8 cellular contexts compared by ENCODE assay signal in the genomic region with DNA sequence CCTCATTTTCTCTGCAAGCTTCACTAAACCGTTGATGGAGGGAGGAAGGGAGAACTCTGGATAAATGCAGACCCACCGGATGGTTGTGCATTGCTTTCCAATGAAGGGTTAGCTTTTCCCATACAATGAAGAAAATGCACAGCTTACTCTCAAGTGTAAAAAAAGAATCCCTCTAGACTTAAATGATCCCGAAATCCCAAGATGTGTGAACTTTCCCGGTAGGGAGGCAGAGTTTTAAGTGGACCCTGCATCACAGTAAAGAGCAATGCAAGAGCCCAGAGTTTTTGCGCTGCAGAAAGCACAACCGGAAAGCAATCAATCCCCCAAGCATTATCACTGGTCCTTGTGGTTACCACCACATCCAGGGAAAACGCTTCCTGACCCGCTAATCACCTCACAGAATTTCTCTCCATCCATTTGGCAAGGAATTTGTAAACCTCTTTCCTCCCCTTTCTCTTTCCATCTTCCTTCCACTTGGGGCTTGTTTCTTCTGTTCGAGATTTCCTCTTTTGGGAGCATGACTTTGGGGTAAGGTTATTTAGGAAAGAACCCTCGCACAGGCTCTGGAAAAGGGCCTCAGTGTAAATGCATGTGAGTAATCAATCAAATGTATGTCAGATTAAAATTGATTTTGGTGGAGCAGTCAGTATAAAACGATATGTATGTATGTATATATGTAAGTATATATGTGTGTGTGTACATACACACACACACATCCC. TPM values are rescaled to one million over a fixed set of nuclear protein-coding genes. Genes with fewer than 3 reads are reported as not detected.
DNase-seq lines count a peak whose midpoint lies in the region; ATAC-seq and TF ChIP-seq lines count a peak whose summit lies in the region.
"Had no signal": no experiment of that assay in that cellular context is flagged by ENCODE, and none has a peak within 500 bp of the region (broad histone marks: within the 10 kb centered on the region; RNA-seq: fewer than 3 reads in every experiment).

No MANE protein-coding gene starts in this region.

- no peak overlapping the region for H3K27ac ChIP-seq in iPS-20b (ENCODE audit: low read length)
- H3K27ac ChIP-seq: VCaP had no signal

- H3K27ac Mint-ChIP-seq in HFFc6, result no peak overlapping the region
- H3K27ac Mint-ChIP-seq in activated naive CD8-positive, alpha-beta T cell, result peak overlapping the region; percentile 43
- H3K27ac Mint-ChIP-seq in stimulated activated effector memory CD8-positive, alpha-beta T cell treated with anti-CD3 and anti-CD28 coated beads, Interleukin-12 subunit alpha, Interleukin-12 subunit beta, amount 100 ng/mL, for 72 hours, result no peak overlapping the region

- H3K4me1 ChIP-seq in iPS-20b (ENCODE audit: insufficient read depth, low read length), result no peaks in the 10 kb centered on the region

- peak overlapping the region; percentile 62 for H3K4me3 ChIP-seq in iPS-20b (ENCODE audit: low read length)

- no peaks in the 10 kb centered on the region for H3K36me3 Mint-ChIP-seq in HFFc6 (ENCODE audit: low read depth)
- H3K36me3 Mint-ChIP-seq in activated naive CD8-positive, alpha-beta T cell, result no peaks in the 10 kb centered on the region
- H3K36me3 Mint-ChIP-seq in stimulated activated effector memory CD8-positive, alpha-beta T cell treated with anti-CD3 and anti-CD28 coated beads, Interleukin-12 subunit alpha, Interleukin-12 subunit beta, amount 100 ng/mL, for 72 hours, result peaks cover 5% of the 10 kb centered on the region

- peaks cover 8% of the 10 kb centered on the region for H3K4me1 Mint-ChIP-seq in HFFc6 (ENCODE audit: low read depth)
- peaks cover 56% of the 10 kb centered on the region for H3K4me1 Mint-ChIP-seq in activated naive CD8-positive, alpha-beta T cell (ENCODE audit: low read depth)
- H3K4me1 Mint-ChIP-seq in stimulated activated effector memory CD8-positive, alpha-beta T cell treated with anti-CD3 and anti-CD28 coated beads, Interleukin-12 subunit alpha, Interleukin-12 subunit beta, amount 100 ng/mL, for 72 hours, result peaks cover 28% of the 10 kb centered on the region

- peaks cover 19% of the 10 kb centered on the region for H3K27me3 Mint-ChIP-seq in HFFc6 (ENCODE audit: insufficient read depth)
- peaks cover 3% of the 10 kb centered on the region for H3K27me3 Mint-ChIP-seq in activated naive CD8-positive, alpha-beta T cell

- peaks cover 50% of the 10 kb centered on the region for H3K27me3 ChIP-seq in iPS-20b (ENCODE audit: insufficient read depth, low read length)

- no peaks in the 10 kb centered on the region for H3K36me3 ChIP-seq in iPS-20b (ENCODE audit: insufficient read depth, low read depth, low read length)

- ATAC-seq in stimulated activated effector memory CD8-positive, alpha-beta T cell treated with anti-CD3 and anti-CD28 coated beads, Interleukin-12 subunit alpha, Interleukin-12 subunit beta, amount 100 ng/mL, for 72 hours, result no peak
- no peak for ATAC-seq in GM19397 (IDR thresholded peaks at IDR 0.05; ENCODE audit: unreplicated experiment)

- no peak overlapping the region for H3K9ac ChIP-seq in iPS-20b (ENCODE audit: low read depth, low read length)

- no peak for TF ChIP-seq CTCF in HFFc6 (IDR thresholded peaks at IDR 0.05)

- H3K4me3 Mint-ChIP-seq in HFFc6, result peak overlapping the region; percentile 77
- H3K4me3 Mint-ChIP-seq in activated naive CD8-positive, alpha-beta T cell, result peak overlapping the region; percentile 87
- peak overlapping the region; percentile 88 for H3K4me3 Mint-ChIP-seq in stimulated activated effector memory CD8-positive, alpha-beta T cell treated with anti-CD3 and anti-CD28 coated beads, Interleukin-12 subunit alpha, Interleukin-12 subunit beta, amount 100 ng/mL, for 72 hours

- no peaks in the 10 kb centered on the region for H3K9me3 ChIP-seq in iPS-20b (ENCODE audit: insufficient read depth, low read depth, low read length)

- DNase-seq in HFFc6 (no peak), midbrain (lab: John Stamatoyannopoulos, UW) (no peak), OCI-M1 (lab: John Stamatoyannopoulos, UW) (no peak)
- no peak for DNase-seq in stimulated activated effector memory CD8-positive, alpha-beta T cell treated with anti-CD3 and anti-CD28 coated beads, Interleukin-12 subunit alpha, Interleukin-12 subunit beta, amount 100 ng/mL, for 72 hours (ENCODE audit: low spot score in 2 of 2)

- no peaks in the 10 kb centered on the region for H3K9me3 Mint-ChIP-seq in HFFc6
- no peaks in the 10 kb centered on the region for H3K9me3 Mint-ChIP-seq in activated naive CD8-positive, alpha-beta T cell (ENCODE audit: low read depth)
- no peaks in the 10 kb centered on the region for H3K9me3 Mint-ChIP-seq in stimulated activated effector memory CD8-positive, alpha-beta T cell treated with anti-CD3 and anti-CD28 coated beads, Interleukin-12 subunit alpha, Interleukin-12 subunit beta, amount 100 ng/mL, for 72 hours

RNA-seq across cellular contexts. Expression of a gene that starts 1.4 kb away (rescaled TPM):
- total RNA-seq in HFFc6 (2021; fragmentation: NEBNext Ultra II Directional; extraction: Animal tissue kit (Norgen Biotek cat#: 25700)), result under 1 TPM in 4 of 6 experiments, not detected in 2; 0.03 to 0.14 (median 0.12) TPM

RNA-seq across cellular contexts. Expression of a gene that starts 20.6 kb away (rescaled TPM):
- not detected for total RNA-seq in HFFc6 (2021; fragmentation: NEBNext Ultra II Directional; extraction: Animal tissue kit (Norgen Biotek cat#: 25700))
